9 cellular contexts compared by ENCODE assay signal in the genomic region with DNA sequence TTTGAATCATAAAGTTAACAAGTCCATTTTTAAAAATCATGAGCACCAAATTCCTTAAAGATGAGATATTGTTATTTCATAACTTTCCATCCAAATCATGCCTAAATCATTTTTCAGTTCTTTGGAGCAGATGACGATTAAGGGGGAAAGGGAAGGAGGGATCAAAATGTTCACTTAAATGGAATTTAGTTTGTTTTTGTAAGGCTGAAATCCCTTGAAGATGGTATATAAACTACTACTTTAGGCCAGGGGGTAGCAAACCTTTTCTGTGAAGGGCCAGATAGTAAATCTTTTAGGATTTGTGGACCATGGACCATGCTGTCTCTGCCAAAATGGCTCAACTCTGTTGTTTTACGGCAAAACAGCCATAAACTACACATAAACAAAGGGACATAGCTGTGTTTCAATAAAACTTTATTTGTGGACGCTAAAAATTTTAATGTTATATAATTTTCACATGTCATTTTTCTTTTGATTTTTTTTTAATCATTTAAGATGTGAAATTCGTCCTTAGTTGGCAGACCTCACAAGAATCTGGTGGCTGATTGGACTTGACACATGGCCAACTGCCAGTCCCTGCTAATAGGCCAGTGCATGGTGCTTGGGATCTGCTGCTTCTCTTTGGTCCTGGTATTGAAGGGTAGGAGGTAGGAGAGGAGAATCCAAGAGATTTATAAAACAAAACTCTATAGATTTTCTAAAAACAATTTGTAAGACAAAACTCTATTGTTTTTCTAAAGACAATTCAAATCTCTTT. TPM values are rescaled to one million over a fixed set of nuclear protein-coding genes. Genes with fewer than 3 reads are reported as not detected.
A peak's percentile ranks its signal among the peaks of the same experiment; 100 is the strongest.
DNase-seq lines count a peak whose midpoint lies in the region; ATAC-seq, FAIRE-seq and TF ChIP-seq lines count a peak whose summit lies in the region.
"Had no signal": no experiment of that assay in that cellular context is flagged by ENCODE, and none has a peak within 500 bp of the region (broad histone marks: within the 10 kb centered on the region; RNA-seq: fewer than 3 reads in every experiment).

No MANE protein-coding gene starts in this region.

- 70% methylated on average over 4 of the region's 4 CpGs for WGBS in suprapubic skin

- no peaks in the 10 kb centered on the region for H3K36me3 ChIP-seq in GM23338 (ENCODE audit: insufficient read depth)
- no peaks in the 10 kb centered on the region for H3K36me3 ChIP-seq in suprapubic skin

- H3K27me3 Mint-ChIP-seq in GM23338 (ENCODE audit: insufficient read depth, low read depth, poor library complexity), result no peaks in the 10 kb centered on the region

- ATAC-seq in GM23338 (no peak), SK-N-SH treated with all-trans-retinoic acid at 6 μM for 48 hours (peak; percentile 36; the same call in 2 of the 3 replicates), HG03432 (IDR thresholded peaks at IDR 0.05; ENCODE audit: unreplicated experiment) (no peak)

- TF ChIP-seq CTCF in GM23338 (conservative IDR thresholded peaks at IDR 0.05; ENCODE audit: low read depth in 2 of 2), result no peak
- no peak for TF ChIP-seq CTCF in foreskin fibroblast (IDR thresholded peaks at IDR 0.05; ENCODE audit: low read depth, low read length)
- no peak for TF ChIP-seq CTCF in suprapubic skin (IDR thresholded peaks at IDR 0.05)

- H3K9me2 ChIP-seq in GM23338 (ENCODE audit: insufficient read depth), result no peaks in the 10 kb centered on the region

- H3K79me2 ChIP-seq in GM23338 (replicated peaks; ENCODE audit: insufficient read depth), result no peaks in the 10 kb centered on the region

- no peaks in the 10 kb centered on the region for H3K9me3 Mint-ChIP-seq in GM23338
- H3K9me3 Mint-ChIP-seq: neural crest cell had no signal

- no peak overlapping the region for H3K27ac Mint-ChIP-seq in GM23338

- no peaks in the 10 kb centered on the region for H4K20me1 ChIP-seq in GM23338 (replicated peaks; ENCODE audit: insufficient read depth)

- H3K27ac ChIP-seq in GM23338 (ENCODE audit: low read depth) (no peak overlapping the region), suprapubic skin (peak overlapping the region; percentile 82)

- no peaks in the 10 kb centered on the region for H3F3A ChIP-seq in GM23338 (replicated peaks; ENCODE audit: low read depth)

- no peak overlapping the region for H3K4me2 ChIP-seq in GM23338

- H3K4me3 ChIP-seq in GM23338 (no peak overlapping the region), foreskin fibroblast (ENCODE audit: low read depth in 1 of 2, low read length in 2 of 2) (no peak overlapping the region), suprapubic skin (no peak overlapping the region)

- TF ChIP-seq EP300 in suprapubic skin (IDR thresholded peaks at IDR 0.05), result no peak

- H3K9me3 ChIP-seq in suprapubic skin, result no peaks in the 10 kb centered on the region

- H3K27me3 ChIP-seq in GM23338 (ENCODE audit: insufficient read depth) (no peaks in the 10 kb centered on the region), suprapubic skin (no peaks in the 10 kb centered on the region)

- H3K4me1 ChIP-seq in GM23338 (ENCODE audit: insufficient read depth) (peaks cover 15% of the 10 kb centered on the region), suprapubic skin (peaks cover 24% of the 10 kb centered on the region)

- no peak for FAIRE-seq in urothelium cell line (lab: Jason Lieb, UNC)

- peaks cover 10% of the 10 kb centered on the region; the same call in 2 of the 3 replicates for H3K4me1 Mint-ChIP-seq in GM23338
- H3K4me1 Mint-ChIP-seq: neural crest cell had no signal

- no peak for DNase-seq in GM23338 (ENCODE audit: low spot score)
- peak; percentile 75 to 87 for DNase-seq in foreskin fibroblast
- no peak for DNase-seq in suprapubic skin (ENCODE audit: low spot score in 2 of 2)
- no peak for DNase-seq in NCI-H2107 (lab: John Stamatoyannopoulos, UW)
- no peak for DNase-seq in T-helper 1 cell
- no peak for DNase-seq in urothelium cell line (ENCODE audit: low spot score)

- no peaks in the 10 kb centered on the region for H3K36me3 Mint-ChIP-seq in GM23338 (ENCODE audit: low read depth)

- no peak overlapping the region for H3K4me3 Mint-ChIP-seq in GM23338
- H3K4me3 Mint-ChIP-seq: neural crest cell had no signal

- peak overlapping the region; percentile 61; the same call in 1 of the 2 replicates for H2AFZ ChIP-seq in GM23338

- no peak for TF ChIP-seq POLR2A in suprapubic skin (IDR thresholded peaks at IDR 0.05)

TF ChIP-seq in GM23338, 12 proteins besides CTCF, POLR2A, EP300 and RAD21 (continues in another document):
- TF ChIP-seq NANOG (IDR thresholded peaks at IDR 0.05; ENCODE audit: borderline replicate concordance) (no peak), STAT1 (IDR thresholded peaks at IDR 0.05; ENCODE audit: unreplicated experiment) (no peak), ZNF114 (CRISPR knock-in tag; IDR thresholded peaks at IDR 0.05) (no peak), ZNF331 (CRISPR knock-in tag; IDR thresholded peaks at IDR 0.05; ENCODE audit: low read depth) (no peak), EZH2phosphoT487 (IDR thresholded peaks at IDR 0.05; ENCODE audit: unreplicated experiment) (no peak)

TF ChIP-seq in SK-N-SH treated with all-trans-retinoic acid at 6 μM for 48 hours, 23 proteins besides CTCF, POLR2A, EP300 and RAD21:
- TF ChIP-seq POU6F1 (CRISPR knock-in tag; IDR thresholded peaks at IDR 0.05; ENCODE audit: borderline replicate concordance, low read depth), result no peak
- peak; percentile 50; the same call in 1 of the 2 replicates for TF ChIP-seq CREB5 (CRISPR knock-in tag; IDR thresholded peaks at IDR 0.05; ENCODE audit: low read depth)
- TF ChIP-seq TOX (CRISPR knock-in tag; IDR thresholded peaks at IDR 0.05; ENCODE audit: borderline replicate concordance), result no peak
- TF ChIP-seq ISL1 (CRISPR knock-in tag; IDR thresholded peaks at IDR 0.05), result peak; percentile 65
- TF ChIP-seq CSRNP3 (CRISPR knock-in tag; IDR thresholded peaks at IDR 0.05), result no peak

RNA-seq across cellular contexts. Expression of gene RTN4, which starts 52.0 kb away (rescaled TPM):
- total RNA-seq in GM23338 (2014; rRNA removed; shearing (Covaris generic)), result 221 and 244 TPM in 2 replicates
- polyA plus RNA-seq in GM23338 (2016; fragmentation: Nextera tagmentation; extraction: Ambion mirVana), result 218 and 221 TPM in 2 replicates
- total RNA-seq in suprapubic skin, result 100 to 1,000 TPM; 234 to 395 (median 319) TPM

Comparison
In these comparisons a context has a peak if more than half of its experiments do, and no peak if none do; other contexts are left out.
1. DNase-seq: peak in foreskin fibroblast (2 of 2); none in GM23338 (single experiment), suprapubic skin (0 of 2), NCI-H2107 (single experiment), T-helper 1 cell (0 of 5) and urothelium cell line (single experiment).